ENCODE assay signal across 15 cellular contexts in the genomic region with DNA sequence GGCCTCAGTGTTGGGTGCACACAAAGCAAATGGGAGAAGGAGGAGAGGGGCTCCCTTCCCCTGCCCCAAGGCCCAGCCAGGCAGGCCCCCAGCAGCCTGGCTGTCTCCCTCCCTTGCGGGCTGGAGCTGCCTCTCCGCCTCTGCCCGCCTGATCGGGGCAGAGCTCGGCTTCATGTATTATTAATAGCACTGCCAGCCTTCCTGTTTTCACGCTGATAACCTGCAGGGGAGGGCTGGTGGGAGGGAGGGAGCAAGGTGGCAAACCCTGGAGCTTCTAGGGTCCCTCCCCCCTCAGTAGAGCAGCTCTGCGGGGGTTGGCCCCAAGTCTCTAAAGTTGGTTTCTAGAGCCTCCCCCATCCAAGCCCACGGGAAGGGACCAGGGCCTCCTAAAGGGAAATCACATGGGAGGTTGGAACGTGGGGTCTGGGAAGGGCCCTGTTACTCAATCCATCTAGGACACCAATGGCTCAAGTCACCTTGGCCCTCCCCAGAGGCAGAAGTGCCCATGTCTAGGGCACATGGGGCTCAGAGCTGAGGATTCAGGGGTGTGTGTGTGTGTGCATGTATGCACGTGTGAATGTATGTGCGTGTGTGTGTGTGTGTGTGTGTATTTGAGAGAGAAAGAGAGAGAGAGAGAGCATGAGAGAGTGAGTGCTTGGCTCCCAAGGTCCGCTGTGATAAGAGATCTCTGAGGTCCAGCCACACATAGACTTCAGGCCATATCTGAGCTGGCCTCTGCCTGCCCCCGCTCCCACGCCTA. TPM values are rescaled to one million over a fixed set of nuclear protein-coding genes. Genes with fewer than 3 reads are reported as not detected.
"Had no signal": no experiment of that assay in that cellular context is flagged by ENCODE, and none has a peak within 500 bp of the region (broad histone marks: within the 10 kb centered on the region; RNA-seq: fewer than 3 reads in every experiment).

No MANE protein-coding gene starts in this region.

- H3K27me3 ChIP-seq: colonic mucosa, testis, uterus had no signal

- H3K4me1 ChIP-seq: colonic mucosa, testis, uterus had no signal

- H3K9me3 ChIP-seq: colonic mucosa, heart right ventricle, testis, uterus had no signal

- H3K27ac Mint-ChIP-seq: activated CD8-positive, alpha-beta T cell treated with anti-CD3 and anti-CD28 coated beads, Interleukin-2, amount 10 ng/mL, durations not matched to agents 7 days and 5 days; naive thymus-derived CD4-positive, alpha-beta T cell; stimulated activated naive CD8-positive, alpha-beta T cell treated with anti-CD3 and anti-CD28 coated beads, Interleukin-15, Interleukin-2, amounts not matched to agents 100 ng/mL and 50 ng/mL, for 24 hours; WTC11 had no signal

- H3K36me3 Mint-ChIP-seq: naive thymus-derived CD4-positive, alpha-beta T cell; WTC11 had no signal

- DNase-seq: activated CD4-positive, alpha-beta T cell treated with anti-CD3 and anti-CD28 coated beads for 48 hours; activated CD8-positive, alpha-beta memory T cell treated with anti-CD3 and anti-CD28 coated beads, Interleukin-2, amount 50 U/mL, for 48 hours; activated CD8-positive, alpha-beta T cell treated with anti-CD3 and anti-CD28 coated beads, Interleukin-2, amount 10 ng/mL, durations not matched to agents 7 days and 5 days; activated naive CD4-positive, alpha-beta T cell; colonic mucosa; foreskin melanocyte; heart right ventricle; mammary epithelial cell; naive thymus-derived CD4-positive, alpha-beta T cell; stimulated activated CD4-positive, alpha-beta T cell treated with anti-CD3 and anti-CD28 coated beads, Interleukin-2, amount 100 ng/mL, for 48 hours; testis; uterus had no signal

- H3K9me3 Mint-ChIP-seq: naive thymus-derived CD4-positive, alpha-beta T cell; stimulated activated naive CD8-positive, alpha-beta T cell treated with anti-CD3 and anti-CD28 coated beads, Interleukin-15, Interleukin-2, amounts not matched to agents 100 ng/mL and 50 ng/mL, for 24 hours; WTC11 had no signal

- H3K4me3 ChIP-seq: colonic mucosa, heart right ventricle, testis, uterus had no signal

- H3K4me3 Mint-ChIP-seq: activated CD8-positive, alpha-beta T cell treated with anti-CD3 and anti-CD28 coated beads, Interleukin-2, amount 10 ng/mL, durations not matched to agents 7 days and 5 days; naive thymus-derived CD4-positive, alpha-beta T cell; stimulated activated naive CD8-positive, alpha-beta T cell treated with anti-CD3 and anti-CD28 coated beads, Interleukin-15, Interleukin-2, amounts not matched to agents 100 ng/mL and 50 ng/mL, for 24 hours; WTC11 had no signal

- H3K36me3 ChIP-seq: colonic mucosa, heart right ventricle, uterus had no signal

- H3K27ac ChIP-seq: colonic mucosa, heart right ventricle, testis, uterus had no signal

RNA-seq across cellular contexts. Expression of gene POU3F1, which starts 21.8 kb away (rescaled TPM):
- total RNA-seq: activated CD8-positive, alpha-beta T cell treated with anti-CD3 and anti-CD28 coated beads, Interleukin-2, amount 10 ng/mL, durations not matched to agents 7 days and 5 days; colonic mucosa; pulmonary artery endothelial cell; uterus had no signal
